Comparison of ENCODE assay signal across 1 cellular context in genomic region chr15:57823325-57823860, GRCh38.
TF ChIP-seq lines count a peak whose summit lies in the region.

No MANE protein-coding gene starts in this region.

TF ChIP-seq in HepG2, 621 proteins besides CTCF, POLR2A, EP300 and RAD21 (continued from another document):
- TF ChIP-seq KIAA2018 (CRISPR knock-in tag; IDR thresholded peaks at IDR 0.05; ENCODE audit: borderline replicate concordance): no peak
